Comparison of ENCODE assay signal across 8 cellular contexts in genomic region chr12:40104461-40105264, GRCh38. TPM values are rescaled to one million over a fixed set of nuclear protein-coding genes. Genes with fewer than 3 reads are reported as not detected.
DNase-seq lines count a peak whose midpoint lies in the region; ATAC-seq and TF ChIP-seq lines count a peak whose summit lies in the region.

No MANE protein-coding gene starts in this region.

- peaks cover 19% of the 10 kb centered on the region for H3K4me1 ChIP-seq in A673 (ENCODE audit: insufficient read depth, low read length, poor library complexity, severe bottlenecking)
- H3K4me1 ChIP-seq in GM23248 (ENCODE audit: insufficient read depth): peaks cover 10% of the 10 kb centered on the region
- H3K4me1 ChIP-seq in right cardiac atrium (ENCODE audit: control insufficient read depth, insufficient read depth, low read length): peaks cover 2% of the 10 kb centered on the region
- H3K4me1 ChIP-seq in spleen: peaks cover 14 to 51% (median 37%) of the 10 kb centered on the region in 6 donors

- H3K4me2 ChIP-seq in GM23248 (ENCODE audit: unreplicated experiment): peak overlapping the region; percentile 64

- peak overlapping the region; percentile 89 for H3K4me3 ChIP-seq in A673 (ENCODE audit: low read depth, low read length, poor library complexity, severe bottlenecking)
- peak overlapping the region; percentile 74 for H3K4me3 ChIP-seq in GM23248
- peak overlapping the region; percentile 66 for H3K4me3 ChIP-seq in right cardiac atrium (ENCODE audit: low read length)
- peak overlapping the region; percentile 82 to 97 (median 92) for H3K4me3 ChIP-seq in spleen

- POLR2A ChIA-PET in A673 (lab: Charles Lee; ENCODE audit: low non-redundant PET): no interaction called here
- POLR2A ChIA-PET in WTC11 (lab: Charles Lee): no interaction called here

- no peaks in the 10 kb centered on the region for H3K9me3 Mint-ChIP-seq in WTC11

- in situ Hi-C loops in GM23248 (cut with MboI): no loop called here

- H3K36me3 Mint-ChIP-seq in WTC11: no peaks in the 10 kb centered on the region

- TF ChIP-seq POLR2A in spleen (IDR thresholded peaks at IDR 0.05): no peak

- no peak overlapping the region for H3K27ac ChIP-seq in A673 (ENCODE audit: low read depth, low read length, poor library complexity, severe bottlenecking)
- no peak overlapping the region for H3K27ac ChIP-seq in GM23248
- H3K27ac ChIP-seq in right cardiac atrium (ENCODE audit: low read length): no peak overlapping the region
- H3K27ac ChIP-seq in spleen: peak overlapping the region; percentile 69 to 91 (median 86)

- ATAC-seq in WTC11: no peak
- no peak for ATAC-seq in right cardiac atrium
- no peak for ATAC-seq in GM19455 (IDR thresholded peaks at IDR 0.05; ENCODE audit: unreplicated experiment)
- no peak for ATAC-seq in GM18873 (IDR thresholded peaks at IDR 0.05; ENCODE audit: low FRiP score, unreplicated experiment)

- peaks cover 53% of the 10 kb centered on the region for H3K4me1 Mint-ChIP-seq in WTC11

- H2AFZ ChIP-seq in GM23248: peak overlapping the region; percentile 82

- H3K4me3 Mint-ChIP-seq in WTC11: peak overlapping the region; percentile 74

- H3F3A ChIP-seq in GM23248 (ENCODE audit: insufficient read depth): peaks cover 11% of the 10 kb centered on the region; the same call in 1 of the 2 replicates

- H3K36me3 ChIP-seq in A673 (ENCODE audit: insufficient read depth, low read length, poor library complexity, severe bottlenecking) (no peaks in the 10 kb centered on the region), GM23248 (ENCODE audit: low read depth) (no peaks in the 10 kb centered on the region), spleen (no peaks in the 10 kb centered on the region)

- H3K79me2 ChIP-seq in GM23248 (ENCODE audit: insufficient read depth): peaks cover 17% of the 10 kb centered on the region

- intact Hi-C loops in A673 (cut with micrococcal nuclease; ENCODE audit: unreplicated experiment) (loop anchor here (5.0 kb wide), 2 partner anchors 48 to 297 kb away; no protein-coding TSS in a partner anchor), right cardiac atrium (cut with DNase I) (loop anchor here (5.0 to 10.0 kb wide), 4 partner anchors 50 to 340 kb away; no protein-coding TSS in a partner anchor), spleen (cut with DNase I; ENCODE audit: low total_unique reads) (loop anchor here (5.0 kb wide), 1 partner anchor 92 kb away; no protein-coding TSS in a partner anchor)

- no peak overlapping the region for H3K27ac Mint-ChIP-seq in WTC11

- H3K27me3 ChIP-seq in A673 (replicated peaks; ENCODE audit: insufficient read depth, low read depth, low read length, poor library complexity): no peaks in the 10 kb centered on the region
- no peaks in the 10 kb centered on the region for H3K27me3 ChIP-seq in GM23248 (replicated peaks; ENCODE audit: insufficient read depth)
- no peaks in the 10 kb centered on the region for H3K27me3 ChIP-seq in right cardiac atrium (ENCODE audit: control insufficient read depth, insufficient read depth)
- H3K27me3 ChIP-seq in spleen (replicated peaks in 1 of 7): peaks cover 0 to 5% (median 0%) of the 10 kb centered on the region in 7 donors

- peak overlapping the region; percentile 76 for H3K9ac ChIP-seq in GM23248

- DNase-seq in A673 (ENCODE audit: low spot score) (peak; percentile 24), GM23248 (no peak), WTC11 (ENCODE audit: low spot score) (no peak), right cardiac atrium (no peak), spleen (no peak), mesenteric fat pad (ENCODE audit: low spot score) (no peak)

- H3K27me3 Mint-ChIP-seq in WTC11 (ENCODE audit: low read depth): peaks cover 11% of the 10 kb centered on the region

- CTCF ChIA-PET in A673 (lab: Charles Lee) (interaction anchor here (2.0 kb wide), 1 partner anchor 93 kb away, joined by 7 read pairs; no protein-coding TSS in a partner anchor), WTC11 (lab: Charles Lee) (interaction anchor here (0.7 to 5.4 kb wide), 3 partner anchors 70 to 114 kb away, joined by 3 to 48 read pairs (median 7); no protein-coding TSS in a partner anchor)

- TF ChIP-seq CTCF in A673 (conservative IDR thresholded peaks at IDR 0.05; ENCODE audit: low read depth, low read length) (no peak), WTC11 (IDR thresholded peaks at IDR 0.05) (no peak), spleen (IDR thresholded peaks at IDR 0.05 in 8 of 11, conservative IDR thresholded peaks at IDR 0.05 in 3 of 11) (no peak)

- no peaks in the 10 kb centered on the region for H3K9me2 ChIP-seq in GM23248 (ENCODE audit: insufficient read depth)

- no TSS peak for BruUV-seq in A673 (replicated peaks; lab: Mats Ljungman, UMichigan)

- WGBS in GM23248 (ENCODE audit: low coverage in 1 of 2, low lambda C conversion rate in 2 of 2, missing lambda C conversion rate in 2 of 2), 2 experiments: 15% methylated on average over 17 to 20 of the region's 20 CpGs
- 17% methylated on average over 20 of the region's 20 CpGs for WGBS in right cardiac atrium
- whole genome bisulfite sequencing in spleen, 5 donors: 13 to 46% (median 22%) methylated on average over 11 to 20 of the region's 20 CpGs

- H4K20me1 ChIP-seq in GM23248 (ENCODE audit: insufficient read depth): no peaks in the 10 kb centered on the region

- H3K9me3 ChIP-seq in A673 (ENCODE audit: low read depth, low read length, poor library complexity, severe bottlenecking) (no peaks in the 10 kb centered on the region), GM23248 (ENCODE audit: low read depth) (no peaks in the 10 kb centered on the region), right cardiac atrium (ENCODE audit: control insufficient read depth, low read length) (no peaks in the 10 kb centered on the region), spleen (no peaks in the 10 kb centered on the region)

TF ChIP-seq in WTC11, 78 proteins besides CTCF, POLR2A, EP300 and RAD21:
- TF ChIP-seq ZMAT4 (CRISPR knock-in tag; IDR thresholded peaks at IDR 0.05) (no peak), GTF2I (CRISPR knock-in tag; conservative IDR thresholded peaks at IDR 0.05) (peak; percentile 62; the same call in 1 of the 2 replicates), NR2C2 (CRISPR knock-in tag; IDR thresholded peaks at IDR 0.05) (no peak), AR (CRISPR knock-in tag; IDR thresholded peaks at IDR 0.05) (no peak), IRF2 (CRISPR knock-in tag; IDR thresholded peaks at IDR 0.05; ENCODE audit: borderline replicate concordance, low read depth) (no peak), USF2 (CRISPR knock-in tag; IDR thresholded peaks at IDR 0.05) (no peak)

RNA-seq across cellular contexts. Expression of gene SLC2A13, which starts 1.2 kb away (rescaled TPM):
- total RNA-seq in A673 (2021): 8.7 and 9.1 TPM in 2 replicates
- 8.1 and 9.2 TPM in 2 replicates for total RNA-seq in GM23248 (2014; rRNA removed; shearing (Covaris generic))
- 2.7 and 3.3 TPM in 2 replicates for polyA plus RNA-seq in GM23248 (2016; fragmentation: Nextera tagmentation; extraction: Ambion mirVana)
- total RNA-seq in WTC11 (2021): 12.5 to 15.3 TPM (median 13.1 TPM) in 3 replicates
- 10 to 100 TPM in 1 of 4 donors, 1 to 10 TPM in 3; 6.7 to 15.5 (median 7.4) TPM for total RNA-seq in right cardiac atrium
- 2.8 TPM for polyA plus RNA-seq in right cardiac atrium
- total RNA-seq in spleen: 10 to 100 TPM in 2 of 7 donors, 1 to 10 TPM in 5; 7.2 to 17.1 (median 8.0) TPM
- 1 to 10 TPM; 1.1 to 1.4 (median 1.2) TPM for polyA plus RNA-seq in spleen
- 13.0 TPM for total RNA-seq in mesenteric fat pad

Comparison
In these comparisons a context has a peak if more than half of its experiments do, and no peak if none do; other contexts are left out.
1. H3K27ac ChIP-seq: peak in spleen (8 of 8); none in A673 (single experiment), GM23248 (single experiment) and right cardiac atrium (single experiment).
2. Peak in every context shown above with its lines, with median percentiles within 50 percentile points of each other: H3K4me3 ChIP-seq.